22 cellular contexts compared by ENCODE assay signal in the genomic region with DNA sequence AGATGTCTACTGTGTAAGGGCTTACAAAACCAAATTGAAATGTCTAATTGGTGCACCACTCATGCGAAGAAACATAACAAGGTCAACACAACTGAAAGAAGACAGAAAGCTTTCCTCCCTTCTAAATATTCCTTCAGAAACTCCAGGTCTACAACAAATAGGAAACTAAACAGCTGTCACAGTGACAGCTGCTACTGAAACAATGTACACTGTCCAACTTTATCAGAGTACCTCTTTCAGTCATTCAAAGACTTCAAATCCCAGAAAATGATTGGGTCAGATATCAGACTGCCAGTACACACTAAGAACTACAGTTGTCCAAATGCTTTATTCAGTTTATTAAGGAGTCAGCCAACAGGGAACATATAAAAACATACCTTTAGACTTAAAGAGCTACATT. TPM values are rescaled to one million over a fixed set of nuclear protein-coding genes. Genes with fewer than 3 reads are reported as not detected.
"Had no signal": no experiment of that assay in that cellular context is flagged by ENCODE, and none has a peak within 500 bp of the region (broad histone marks: within the 10 kb centered on the region; RNA-seq: fewer than 3 reads in every experiment).

No MANE protein-coding gene starts in this region.

- H3K27me3 ChIP-seq: esophagus muscularis mucosa, foreskin keratinocyte, hepatocyte, neural progenitor cell, ovary, right atrium auricular region, sigmoid colon, tibial artery, upper lobe of left lung, uterus had no signal

- H3K27ac ChIP-seq: epithelial cell of prostate, esophagus muscularis mucosa, foreskin keratinocyte, hepatocyte, left ventricle myocardium inferior, ovary, right atrium auricular region, sigmoid colon, tibial artery, upper lobe of left lung, uterus had no signal

- H3K4me2 ChIP-seq: hepatocyte, neural progenitor cell had no signal

- H3K4me3 ChIP-seq: esophagus muscularis mucosa, hepatocyte, left ventricle myocardium inferior, lung, neural progenitor cell, ovary, right atrium auricular region, sigmoid colon, tibial artery, upper lobe of left lung, uterus had no signal

- H3K79me2 ChIP-seq: hepatocyte had no signal

- H3K4me1 ChIP-seq: esophagus muscularis mucosa, left ventricle myocardium inferior, right atrium auricular region, sigmoid colon, tibial artery, upper lobe of left lung, uterus had no signal

- H3K36me3 ChIP-seq: left ventricle myocardium inferior, neural progenitor cell, ovary, right atrium auricular region, uterus had no signal

- H2AFZ ChIP-seq: hepatocyte, neural progenitor cell had no signal

- DNase-seq: effector memory CD8-positive, alpha-beta T cell; foreskin keratinocyte; kidney; left cardiac atrium; left ventricle myocardium inferior; mesendoderm; naive thymus-derived CD8-positive, alpha-beta T cell; nucleus accumbens; ovary; sigmoid colon; stimulated activated CD4-positive, alpha-beta T cell treated with anti-CD3 and anti-CD28 coated beads, Interleukin-4, amount 100 ng/mL, for 1 hour; stimulated activated CD8-positive, alpha-beta memory T cell treated with anti-CD3 and anti-CD28 coated beads, Interleukin-4, amount 100 ng/mL, for 48 hours; tibial artery; upper lobe of left lung; uterus had no signal

- H3K9ac ChIP-seq: neural progenitor cell had no signal

- H3K9me3 ChIP-seq: esophagus muscularis mucosa, left ventricle myocardium inferior, ovary, right atrium auricular region, sigmoid colon, tibial artery, upper lobe of left lung, uterus had no signal

- ATAC-seq: effector memory CD8-positive, alpha-beta T cell; foreskin keratinocyte; left cardiac atrium; naive thymus-derived CD8-positive, alpha-beta T cell; stimulated activated effector memory CD8-positive, alpha-beta T cell treated with anti-CD3 and anti-CD28 coated beads, Interleukin-12 subunit alpha, Interleukin-12 subunit beta, amount 100 ng/mL, for 72 hours had no signal

RNA-seq across cellular contexts. Expression of gene TSHR, which starts 49.1 kb away (rescaled TPM):
- total RNA-seq: foreskin keratinocyte; hepatocyte; left cardiac atrium; left ventricle myocardium inferior; naive thymus-derived CD8-positive, alpha-beta T cell; right atrium auricular region; sigmoid colon had no signal
- polyA plus RNA-seq: foreskin keratinocyte had no signal
